ENCODE assay signal across 10 cellular contexts in genomic region chr11:76823481-76824028, GRCh38. TPM values are rescaled to one million over a fixed set of nuclear protein-coding genes. Genes with fewer than 3 reads are reported as not detected.
DNase-seq lines count a peak whose midpoint lies in the region; ATAC-seq and TF ChIP-seq lines count a peak whose summit lies in the region.
"Had no signal": no experiment of that assay in that cellular context is flagged by ENCODE, and none has a peak within 500 bp of the region (broad histone marks: within the 10 kb centered on the region; RNA-seq: fewer than 3 reads in every experiment).

No MANE protein-coding gene starts in this region.

- TF ChIP-seq RAD21 in HCT116 (IDR thresholded peaks at IDR 0.05; ENCODE audit: low read depth) = no peak

- POLR2A ChIA-PET in HCT116 (lab: Charles Lee) = interaction anchor here (0.7 to 1.1 kb wide), 3 partner anchors 29 to 197 kb away, joined by 3 to 5 read pairs (median 3); no protein-coding TSS in a partner anchor

- peak; percentile 95 for ATAC-seq in HCT116
- peak; percentile 76 to 89 for ATAC-seq in gastrocnemius medialis
- ATAC-seq in HG03354 (IDR thresholded peaks at IDR 0.05; ENCODE audit: poor library complexity, severe bottlenecking, unreplicated experiment) = no peak

- H3K9ac ChIP-seq in HCT116 (ENCODE audit: low read length) = peak overlapping the region; percentile 53

- H4K20me1 ChIP-seq in HCT116 (ENCODE audit: insufficient read depth) = no peaks in the 10 kb centered on the region

- H3K27me3 ChIP-seq in HCT116 (ENCODE audit: insufficient read depth, low read length) (no peaks in the 10 kb centered on the region), gastrocnemius medialis (no peaks in the 10 kb centered on the region)

- peak overlapping the region; percentile 42 to 59 for H3K4me3 ChIP-seq in HCT116 (replicated peaks in 1 of 2; ENCODE audit: low read depth in 1 of 2, low read length in 2 of 2)
- H3K4me3 ChIP-seq in gastrocnemius medialis = peak overlapping the region in 2 of 4 donors; percentile 17 to 20

- TF ChIP-seq CTCF in HCT116 (IDR thresholded peaks at IDR 0.05 in 2 of 3, conservative IDR thresholded peaks at IDR 0.05 in 1 of 3; ENCODE audit: borderline replicate concordance in 1 of 3, insufficient read depth in 1 of 3, low read depth in 2 of 3, low read length in 2 of 3) (no peak), gastrocnemius medialis (IDR thresholded peaks at IDR 0.05 in 4 of 5, conservative IDR thresholded peaks at IDR 0.05 in 1 of 5) (no peak)

- H2AFZ ChIP-seq in HCT116 (ENCODE audit: low read depth, low read length, poor library complexity, severe bottlenecking) = peak overlapping the region; percentile 64

- no peaks in the 10 kb centered on the region for H3K9me2 ChIP-seq in HCT116 (ENCODE audit: insufficient read depth)

- DNase-seq in HCT116 (ENCODE audit: low read depth, low spot score) = peak; percentile 88
- DNase-seq in T1000 (lab: John Stamatoyannopoulos, UW) = peak; percentile 72
- DNase-seq in glomerular visceral epithelial cell (ENCODE audit: extremely low spot score) = peak; percentile 68
- DNase-seq in gastrocnemius medialis = no peak
- no peak for DNase-seq in activated CD4-positive, alpha-beta T cell treated with anti-CD3 and anti-CD28 coated beads for 4 hours
- no peak for DNase-seq in NCI-H2196 (lab: John Stamatoyannopoulos, UW; ENCODE audit: unreplicated experiment)
- no peak for DNase-seq in stimulated activated naive CD4-positive, alpha-beta T cell (lab: John Stamatoyannopoulos, UW)
- DNase-seq: activated T-cell treated with anti-CD3 and anti-CD28 coated beads, Interleukin-2, amount 50 U/mL, for 1 hour had no signal

- H3K36me3 ChIP-seq in HCT116 (ENCODE audit: control insufficient read depth in 1 of 2, insufficient read depth in 2 of 2, low read length in 2 of 2) (no peaks in the 10 kb centered on the region), gastrocnemius medialis (no peaks in the 10 kb centered on the region)

- intact Hi-C loops in HCT116 (cut with micrococcal nuclease) = no loop called here
- intact Hi-C loops in gastrocnemius medialis (cut with DNase I; ENCODE audit: low total_unique reads) = no loop called here

- H3K27ac ChIP-seq in HCT116 (ENCODE audit: low read depth, low read length) (peak overlapping the region; percentile 55), gastrocnemius medialis (peak overlapping the region; percentile 66 to 80 (median 76))

- in situ Hi-C loops in gastrocnemius medialis (cut with MboI; ENCODE audit: low sequenced_read_pairs in 4 of 4) = no loop called here

- TF ChIP-seq POLR2A in HCT116 (IDR thresholded peaks at IDR 0.05; ENCODE audit: borderline replicate concordance, extremely low read depth, insufficient read depth, insufficient read length) (peak; percentile 70), gastrocnemius medialis (IDR thresholded peaks at IDR 0.05) (peak in 1 of 2 donors; percentile 22)

- no peaks in the 10 kb centered on the region for H3K79me2 ChIP-seq in HCT116 (ENCODE audit: insufficient read depth, low read length)

- peak overlapping the region; percentile 91 for H3K4me2 ChIP-seq in HCT116 (ENCODE audit: low read length)

- RAD21 ChIA-PET in HCT116 (lab: Charles Lee; ENCODE audit: low non-redundant PET in 1 of 2, low total read pairs in 2 of 2, uncharacterized antibody in 2 of 2, unreplicated experiment in 2 of 2) = interaction anchor here in 1 of 2 experiments (1.5 kb wide), 1 partner anchor 14 kb away, joined by 3 read pairs; no protein-coding TSS in a partner anchor

- CTCF ChIA-PET in HCT116 (lab: Charles Lee) = interaction anchor here (1.3 to 1.9 kb wide), 2 partner anchors 16 to 96 kb away, joined by 3 to 11 read pairs; no protein-coding TSS in a partner anchor

- no TSS peak for BruUV-seq in HCT116 (replicated peaks; lab: Mats Ljungman, UMichigan)

- H3K9me3 ChIP-seq in HCT116 (ENCODE audit: control insufficient read depth in 1 of 2, insufficient read depth in 1 of 2, low read depth in 1 of 2, low read length in 2 of 2) (no peaks in the 10 kb centered on the region), gastrocnemius medialis (no peaks in the 10 kb centered on the region)

- H3K4me1 ChIP-seq in HCT116 (ENCODE audit: control insufficient read depth in 1 of 2, insufficient read depth in 2 of 2, low read length in 2 of 2) = peaks cover 18 to 34% of the 10 kb centered on the region in 2 experiments; a peak in 3 of 4 replicates
- H3K4me1 ChIP-seq in gastrocnemius medialis = no peaks in the 10 kb centered on the region

TF ChIP-seq in HCT116, 20 proteins besides CTCF, POLR2A, EP300 and RAD21:
- peak; percentile 89 for TF ChIP-seq ELF1 (IDR thresholded peaks at IDR 0.05; ENCODE audit: borderline replicate concordance, low read depth)
- peak; percentile 63; the same call in 1 of the 2 replicates for TF ChIP-seq CEBPB (IDR thresholded peaks at IDR 0.05; ENCODE audit: low read depth)
- peak; percentile 56; the same call in 1 of the 2 replicates for TF ChIP-seq MAX (IDR thresholded peaks at IDR 0.05)
- peak; percentile 42 for TF ChIP-seq YY1 (IDR thresholded peaks at IDR 0.05; ENCODE audit: extremely low read depth, insufficient replicate concordance, low read depth, low read length)
- TF ChIP-seq JUND (IDR thresholded peaks at IDR 0.05) = peak; percentile 87
- TF ChIP-seq CBX3 (IDR thresholded peaks at IDR 0.05; ENCODE audit: low read depth) = 0 out of 2 replicates have a peak, but pooled peaks have one; percentile 60
- TF ChIP-seq ATF3 (IDR thresholded peaks at IDR 0.05) = no peak
- no peak for TF ChIP-seq ZBTB33 (IDR thresholded peaks at IDR 0.05; ENCODE audit: extremely low read depth, insufficient replicate concordance, low read length)
- TF ChIP-seq POLR2AphosphoS5 (IDR thresholded peaks at IDR 0.05; ENCODE audit: low read depth, low read length) = peak; percentile 85
- peak; percentile 88 for TF ChIP-seq FOSL1 (IDR thresholded peaks at IDR 0.05; ENCODE audit: low read depth)
- peak; percentile 85 for TF ChIP-seq SP1 (IDR thresholded peaks at IDR 0.05; ENCODE audit: low read depth)
- TF ChIP-seq SIN3A (IDR thresholded peaks at IDR 0.05; ENCODE audit: low read depth) = peak; percentile 48; the same call in 1 of the 2 replicates
- TF ChIP-seq REST (IDR thresholded peaks at IDR 0.05; ENCODE audit: low read depth) = no peak

RNA-seq across cellular contexts. Expression of gene ACER3, which starts 37.2 kb away (rescaled TPM):
- 19.1 TPM for total RNA-seq in HCT116 (2021; ENCODE audit: unreplicated experiment)
- polyA plus RNA-seq in HCT116 (2012) = 7.1 and 8.1 TPM in 2 replicates
- total RNA-seq in gastrocnemius medialis = 1 to 10 TPM; 1.1 to 3.4 (median 2.6) TPM

RNA-seq across cellular contexts. Expression of gene TSKU, which starts 40.4 kb away (rescaled TPM):
- total RNA-seq in HCT116 (2021; ENCODE audit: unreplicated experiment) = 21.9 TPM
- polyA plus RNA-seq in HCT116 (2012) = 21.1 and 25.4 TPM in 2 replicates
- 10 to 100 TPM; 10.2 to 23.9 (median 15.8) TPM for total RNA-seq in gastrocnemius medialis
- total RNA-seq: mononuclear cell had no signal

Comparison
In these comparisons a context has a peak if more than half of its experiments do, and no peak if none do; other contexts are left out.
1. DNase-seq: peak in HCT116 (single experiment), T1000 (single experiment) and glomerular visceral epithelial cell (single experiment); none in gastrocnemius medialis (0 of 2), activated CD4-positive, alpha-beta T cell treated with anti-CD3 and anti-CD28 coated beads for 4 hours (0 of 2), NCI-H2196 (single experiment) and stimulated activated naive CD4-positive, alpha-beta T cell (0 of 6).